In the genomic region with DNA sequence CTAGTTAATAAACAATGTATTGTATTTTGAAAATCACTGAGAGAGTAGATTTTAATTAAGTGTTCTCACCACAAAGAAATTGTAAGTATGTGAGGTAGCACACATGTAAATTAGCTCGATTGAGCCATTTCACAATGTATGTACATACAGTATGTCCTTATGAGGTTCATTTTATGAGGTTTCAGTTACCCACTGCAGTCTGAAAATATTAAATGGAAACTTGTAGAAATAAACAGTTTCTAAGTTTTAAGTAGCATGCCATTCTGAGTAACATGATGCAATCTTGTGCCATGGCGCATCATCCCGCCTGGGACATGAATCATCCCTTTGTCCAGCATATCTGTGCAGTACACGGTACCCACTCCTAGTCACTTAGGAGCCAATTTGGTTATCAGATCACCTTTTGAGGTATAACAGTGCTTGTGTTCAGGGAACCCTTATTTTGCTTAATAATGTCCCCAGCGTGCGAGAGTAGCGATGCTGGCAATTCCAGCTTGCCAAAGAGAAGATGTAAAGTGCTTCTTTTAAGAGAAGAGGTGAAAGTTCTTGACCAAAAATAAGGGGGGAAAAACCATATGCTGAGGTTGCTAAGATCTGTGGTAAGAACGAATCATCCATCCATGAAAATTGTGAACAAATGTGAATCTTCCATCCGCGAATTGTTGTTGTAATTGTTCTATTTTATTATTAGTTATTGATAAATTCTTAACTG, we compare ENCODE assay signal across 1 cellular context.
TF ChIP-seq lines count a peak whose summit lies in the region.

No MANE protein-coding gene starts in this region.

TF ChIP-seq in K562, 482 proteins besides CTCF, POLR2A, EP300 and RAD21 (continued from another document and continues in another):
- 0 out of 2 replicates have a peak, but pooled peaks have one; percentile 44 for TF ChIP-seq ZNF668 (CRISPR knock-in tag; IDR thresholded peaks at IDR 0.05)
- no peak for TF ChIP-seq STAG1 (CRISPR knock-in tag; IDR thresholded peaks at IDR 0.05; ENCODE audit: borderline replicate concordance)
- TF ChIP-seq HMBOX1 (IDR thresholded peaks at IDR 0.05), result peak; percentile 21; the same call in 1 of the 2 replicates
- TF ChIP-seq ZNF778 (CRISPR knock-in tag; IDR thresholded peaks at IDR 0.05), result no peak
- no peak for TF ChIP-seq MCM5 (IDR thresholded peaks at IDR 0.05; ENCODE audit: low read depth)
- TF ChIP-seq, protein P1, sequence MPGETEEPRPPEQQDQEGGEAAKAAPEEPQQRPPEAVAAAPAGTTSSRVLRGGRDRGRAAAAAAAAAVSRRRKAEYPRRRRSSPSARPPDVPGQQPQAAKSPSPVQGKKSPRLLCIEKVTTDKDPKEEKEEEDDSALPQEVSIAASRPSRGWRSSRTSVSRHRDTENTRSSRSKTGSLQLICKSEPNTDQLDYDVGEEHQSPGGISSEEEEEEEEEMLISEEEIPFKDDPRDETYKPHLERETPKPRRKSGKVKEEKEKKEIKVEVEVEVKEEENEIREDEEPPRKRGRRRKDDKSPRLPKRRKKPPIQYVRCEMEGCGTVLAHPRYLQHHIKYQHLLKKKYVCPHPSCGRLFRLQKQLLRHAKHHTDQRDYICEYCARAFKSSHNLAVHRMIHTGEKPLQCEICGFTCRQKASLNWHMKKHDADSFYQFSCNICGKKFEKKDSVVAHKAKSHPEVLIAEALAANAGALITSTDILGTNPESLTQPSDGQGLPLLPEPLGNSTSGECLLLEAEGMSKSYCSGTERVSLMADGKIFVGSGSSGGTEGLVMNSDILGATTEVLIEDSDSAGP (CRISPR knock-in tag; IDR thresholded peaks at IDR 0.05), result no peak
- TF ChIP-seq, protein P2, sequence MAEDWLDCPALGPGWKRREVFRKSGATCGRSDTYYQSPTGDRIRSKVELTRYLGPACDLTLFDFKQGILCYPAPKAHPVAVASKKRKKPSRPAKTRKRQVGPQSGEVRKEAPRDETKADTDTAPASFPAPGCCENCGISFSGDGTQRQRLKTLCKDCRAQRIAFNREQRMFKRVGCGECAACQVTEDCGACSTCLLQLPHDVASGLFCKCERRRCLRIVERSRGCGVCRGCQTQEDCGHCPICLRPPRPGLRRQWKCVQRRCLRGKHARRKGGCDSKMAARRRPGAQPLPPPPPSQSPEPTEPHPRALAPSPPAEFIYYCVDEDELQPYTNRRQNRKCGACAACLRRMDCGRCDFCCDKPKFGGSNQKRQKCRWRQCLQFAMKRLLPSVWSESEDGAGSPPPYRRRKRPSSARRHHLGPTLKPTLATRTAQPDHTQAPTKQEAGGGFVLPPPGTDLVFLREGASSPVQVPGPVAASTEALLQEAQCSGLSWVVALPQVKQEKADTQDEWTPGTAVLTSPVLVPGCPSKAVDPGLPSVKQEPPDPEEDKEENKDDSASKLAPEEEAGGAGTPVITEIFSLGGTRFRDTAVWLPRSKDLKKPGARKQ (CRISPR knock-in tag; IDR thresholded peaks at IDR 0.05), result no peak
- no peak for TF ChIP-seq FIP1L1 (IDR thresholded peaks at IDR 0.05; ENCODE audit: low read depth, low read length, poor library complexity, severe bottlenecking)
- TF ChIP-seq, protein P3, sequence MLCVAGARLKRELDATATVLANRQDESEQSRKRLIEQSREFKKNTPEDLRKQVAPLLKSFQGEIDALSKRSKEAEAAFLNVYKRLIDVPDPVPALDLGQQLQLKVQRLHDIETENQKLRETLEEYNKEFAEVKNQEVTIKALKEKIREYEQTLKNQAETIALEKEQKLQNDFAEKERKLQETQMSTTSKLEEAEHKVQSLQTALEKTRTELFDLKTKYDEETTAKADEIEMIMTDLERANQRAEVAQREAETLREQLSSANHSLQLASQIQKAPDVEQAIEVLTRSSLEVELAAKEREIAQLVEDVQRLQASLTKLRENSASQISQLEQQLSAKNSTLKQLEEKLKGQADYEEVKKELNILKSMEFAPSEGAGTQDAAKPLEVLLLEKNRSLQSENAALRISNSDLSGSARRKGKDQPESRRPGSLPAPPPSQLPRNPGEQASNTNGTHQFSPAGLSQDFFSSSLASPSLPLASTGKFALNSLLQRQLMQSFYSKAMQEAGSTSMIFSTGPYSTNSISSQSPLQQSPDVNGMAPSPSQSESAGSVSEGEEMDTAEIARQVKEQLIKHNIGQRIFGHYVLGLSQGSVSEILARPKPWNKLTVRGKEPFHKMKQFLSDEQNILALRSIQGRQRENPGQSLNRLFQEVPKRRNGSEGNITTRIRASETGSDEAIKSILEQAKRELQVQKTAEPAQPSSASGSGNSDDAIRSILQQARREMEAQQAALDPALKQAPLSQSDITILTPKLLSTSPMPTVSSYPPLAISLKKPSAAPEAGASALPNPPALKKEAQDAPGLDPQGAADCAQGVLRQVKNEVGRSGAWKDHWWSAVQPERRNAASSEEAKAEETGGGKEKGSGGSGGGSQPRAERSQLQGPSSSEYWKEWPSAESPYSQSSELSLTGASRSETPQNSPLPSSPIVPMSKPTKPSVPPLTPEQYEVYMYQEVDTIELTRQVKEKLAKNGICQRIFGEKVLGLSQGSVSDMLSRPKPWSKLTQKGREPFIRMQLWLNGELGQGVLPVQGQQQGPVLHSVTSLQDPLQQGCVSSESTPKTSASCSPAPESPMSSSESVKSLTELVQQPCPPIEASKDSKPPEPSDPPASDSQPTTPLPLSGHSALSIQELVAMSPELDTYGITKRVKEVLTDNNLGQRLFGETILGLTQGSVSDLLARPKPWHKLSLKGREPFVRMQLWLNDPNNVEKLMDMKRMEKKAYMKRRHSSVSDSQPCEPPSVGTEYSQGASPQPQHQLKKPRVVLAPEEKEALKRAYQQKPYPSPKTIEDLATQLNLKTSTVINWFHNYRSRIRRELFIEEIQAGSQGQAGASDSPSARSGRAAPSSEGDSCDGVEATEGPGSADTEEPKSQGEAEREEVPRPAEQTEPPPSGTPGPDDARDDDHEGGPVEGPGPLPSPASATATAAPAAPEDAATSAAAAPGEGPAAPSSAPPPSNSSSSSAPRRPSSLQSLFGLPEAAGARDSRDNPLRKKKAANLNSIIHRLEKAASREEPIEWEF (CRISPR knock-in tag; IDR thresholded peaks at IDR 0.05), result no peak
- no peak for TF ChIP-seq ELK1 (CRISPR knock-in tag; IDR thresholded peaks at IDR 0.05)
- no peak for TF ChIP-seq TAF9B (IDR thresholded peaks at IDR 0.05; ENCODE audit: partially characterized antibody)
- 0 out of 2 replicates have a peak, but pooled peaks have one; percentile 10 for TF ChIP-seq CBFA2T3 (IDR thresholded peaks at IDR 0.05)
- no peak for TF ChIP-seq ZNF253 (CRISPR knock-in tag; conservative IDR thresholded peaks at IDR 0.05)
- no peak for TF ChIP-seq ZNF384 (IDR thresholded peaks at IDR 0.05; ENCODE audit: low read depth, low read length)
- TF ChIP-seq ZNF324 (CRISPR knock-in tag; IDR thresholded peaks at IDR 0.05), result no peak
- TF ChIP-seq, protein P4, sequence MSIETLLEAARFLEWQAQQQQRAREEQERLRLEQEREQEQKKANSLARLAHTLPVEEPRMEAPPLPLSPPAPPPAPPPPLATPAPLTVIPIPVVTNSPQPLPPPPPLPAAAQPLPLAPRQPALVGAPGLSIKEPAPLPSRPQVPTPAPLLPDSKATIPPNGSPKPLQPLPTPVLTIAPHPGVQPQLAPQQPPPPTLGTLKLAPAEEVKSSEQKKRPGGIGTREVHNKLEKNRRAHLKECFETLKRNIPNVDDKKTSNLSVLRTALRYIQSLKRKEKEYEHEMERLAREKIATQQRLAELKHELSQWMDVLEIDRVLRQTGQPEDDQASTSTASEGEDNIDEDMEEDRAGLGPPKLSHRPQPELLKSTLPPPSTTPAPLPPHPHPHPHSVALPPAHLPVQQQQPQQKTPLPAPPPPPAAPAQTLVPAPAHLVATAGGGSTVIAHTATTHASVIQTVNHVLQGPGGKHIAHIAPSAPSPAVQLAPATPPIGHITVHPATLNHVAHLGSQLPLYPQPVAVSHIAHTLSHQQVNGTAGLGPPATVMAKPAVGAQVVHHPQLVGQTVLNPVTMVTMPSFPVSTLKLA (conservative IDR thresholded peaks at IDR 0.05), result 0 out of 4 replicates have a peak, but pooled peaks of 1 of the 2 experiments have one; percentile 25
- TF ChIP-seq MED1 (CRISPR knock-in tag; IDR thresholded peaks at IDR 0.05; ENCODE audit: borderline replicate concordance), result no peak
- TF ChIP-seq SMAD4 (CRISPR knock-in tag; conservative IDR thresholded peaks at IDR 0.05), result peak; percentile 87
- TF ChIP-seq, protein P5, sequence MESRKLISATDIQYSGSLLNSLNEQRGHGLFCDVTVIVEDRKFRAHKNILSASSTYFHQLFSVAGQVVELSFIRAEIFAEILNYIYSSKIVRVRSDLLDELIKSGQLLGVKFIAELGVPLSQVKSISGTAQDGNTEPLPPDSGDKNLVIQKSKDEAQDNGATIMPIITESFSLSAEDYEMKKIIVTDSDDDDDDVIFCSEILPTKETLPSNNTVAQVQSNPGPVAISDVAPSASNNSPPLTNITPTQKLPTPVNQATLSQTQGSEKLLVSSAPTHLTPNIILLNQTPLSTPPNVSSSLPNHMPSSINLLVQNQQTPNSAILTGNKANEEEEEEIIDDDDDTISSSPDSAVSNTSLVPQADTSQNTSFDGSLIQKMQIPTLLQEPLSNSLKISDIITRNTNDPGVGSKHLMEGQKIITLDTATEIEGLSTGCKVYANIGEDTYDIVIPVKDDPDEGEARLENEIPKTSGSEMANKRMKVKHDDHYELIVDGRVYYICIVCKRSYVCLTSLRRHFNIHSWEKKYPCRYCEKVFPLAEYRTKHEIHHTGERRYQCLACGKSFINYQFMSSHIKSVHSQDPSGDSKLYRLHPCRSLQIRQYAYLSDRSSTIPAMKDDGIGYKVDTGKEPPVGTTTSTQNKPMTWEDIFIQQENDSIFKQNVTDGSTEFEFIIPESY (CRISPR knock-in tag; IDR thresholded peaks at IDR 0.05), result peak; percentile 99
- TF ChIP-seq KLF13 (tag; IDR thresholded peaks at IDR 0.05; ENCODE audit: borderline replicate concordance, low read depth), result no peak
- no peak for TF ChIP-seq ZNF124 (CRISPR knock-in tag; IDR thresholded peaks at IDR 0.05)
- TF ChIP-seq EGR1 (conservative IDR thresholded peaks at IDR 0.05), result no peak
- TF ChIP-seq DPF2 (IDR thresholded peaks at IDR 0.05), result peak; percentile 90
- no peak for TF ChIP-seq SRSF1 (IDR thresholded peaks at IDR 0.05; ENCODE audit: low read depth, low read length)
- TF ChIP-seq, protein P6, sequence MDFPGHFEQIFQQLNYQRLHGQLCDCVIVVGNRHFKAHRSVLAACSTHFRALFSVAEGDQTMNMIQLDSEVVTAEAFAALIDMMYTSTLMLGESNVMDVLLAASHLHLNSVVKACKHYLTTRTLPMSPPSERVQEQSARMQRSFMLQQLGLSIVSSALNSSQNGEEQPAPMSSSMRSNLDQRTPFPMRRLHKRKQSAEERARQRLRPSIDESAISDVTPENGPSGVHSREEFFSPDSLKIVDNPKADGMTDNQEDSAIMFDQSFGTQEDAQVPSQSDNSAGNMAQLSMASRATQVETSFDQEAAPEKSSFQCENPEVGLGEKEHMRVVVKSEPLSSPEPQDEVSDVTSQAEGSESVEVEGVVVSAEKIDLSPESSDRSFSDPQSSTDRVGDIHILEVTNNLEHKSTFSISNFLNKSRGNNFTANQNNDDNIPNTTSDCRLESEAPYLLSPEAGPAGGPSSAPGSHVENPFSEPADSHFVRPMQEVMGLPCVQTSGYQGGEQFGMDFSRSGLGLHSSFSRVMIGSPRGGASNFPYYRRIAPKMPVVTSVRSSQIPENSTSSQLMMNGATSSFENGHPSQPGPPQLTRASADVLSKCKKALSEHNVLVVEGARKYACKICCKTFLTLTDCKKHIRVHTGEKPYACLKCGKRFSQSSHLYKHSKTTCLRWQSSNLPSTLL (IDR thresholded peaks at IDR 0.05), result no peak
- no peak for TF ChIP-seq ZNF561 (CRISPR knock-in tag; conservative IDR thresholded peaks at IDR 0.05)
- TF ChIP-seq MYBL2 (IDR thresholded peaks at IDR 0.05; ENCODE audit: low read depth), result no peak
- TF ChIP-seq MYBL2 (CRISPR knock-in tag; IDR thresholded peaks at IDR 0.05; ENCODE audit: borderline replicate concordance), result no peak
- no peak for TF ChIP-seq ZNF146 (CRISPR knock-in tag; IDR thresholded peaks at IDR 0.05; ENCODE audit: unreplicated experiment)
- no peak for TF ChIP-seq PTRF (tag; IDR thresholded peaks at IDR 0.05)
- no peak for TF ChIP-seq CBX5 (IDR thresholded peaks at IDR 0.05; ENCODE audit: borderline replicate concordance, low read depth)
- TF ChIP-seq FOXA3 (CRISPR knock-in tag; conservative IDR thresholded peaks at IDR 0.05 in 1 of 2, IDR thresholded peaks at IDR 0.05 in 1 of 2), result no peak
- TF ChIP-seq BCLAF1 (IDR thresholded peaks at IDR 0.05; ENCODE audit: borderline replicate concordance in 1 of 2, control insufficient read depth in 1 of 2, low read depth in 2 of 2, low read length in 1 of 2), result no peak
- TF ChIP-seq ZNF507 (tag; conservative IDR thresholded peaks at IDR 0.05), result no peak
- TF ChIP-seq ZNF24 (IDR thresholded peaks at IDR 0.05), result no peak
